In genomic region chr6:143718463-143718862, GRCh38 we compare ENCODE assay signal across 23 cellular contexts.
"Had no signal": no experiment of that assay in that cellular context is flagged by ENCODE, and none has a peak within 500 bp of the region (broad histone marks: within the 10 kb centered on the region; RNA-seq: fewer than 3 reads in every experiment).

No MANE protein-coding gene starts in this region.

- ATAC-seq: esophagus mucosa; gastrocnemius medialis; left cardiac atrium; left lung; lower lobe of right lung; natural killer cell; right cardiac atrium; stimulated activated memory B cell treated with anti-CD40 and anti-IgM and Interleukin-4, amounts not matched to agents 10 μg/mL and 1 μg/mL and 100 μg/mL, for 72 hours; upper lobe of right lung had no signal

- H3K36me3 ChIP-seq: gastrocnemius medialis, left lung, prostate gland, vagina had no signal

- H3K36me3 Mint-ChIP-seq: natural killer cell had no signal

- H3K27me3 Mint-ChIP-seq: stimulated activated memory B cell treated with anti-CD40 and anti-IgM and Interleukin-4, amounts not matched to agents 10 μg/mL and 1 μg/mL and 100 μg/mL, for 72 hours; stimulated activated naive CD8-positive, alpha-beta T cell treated with anti-CD3 and anti-CD28 coated beads, Interleukin-15, Interleukin-2, amounts not matched to agents 100 ng/mL and 50 ng/mL, for 24 hours had no signal

- H3K9me3 Mint-ChIP-seq: natural killer cell; stimulated activated memory B cell treated with anti-CD40 and anti-IgM and Interleukin-4, amounts not matched to agents 10 μg/mL and 1 μg/mL and 100 μg/mL, for 72 hours had no signal

- H2AFZ ChIP-seq: parathyroid adenoma had no signal

- H3K9ac ChIP-seq: parathyroid adenoma had no signal

- H3K27ac Mint-ChIP-seq: natural killer cell; stimulated activated memory B cell treated with anti-CD40 and anti-IgM and Interleukin-4, amounts not matched to agents 10 μg/mL and 1 μg/mL and 100 μg/mL, for 72 hours; stimulated activated naive CD8-positive, alpha-beta T cell treated with anti-CD3 and anti-CD28 coated beads, Interleukin-15, Interleukin-2, amounts not matched to agents 100 ng/mL and 50 ng/mL, for 24 hours had no signal

- H3K4me3 ChIP-seq: dorsolateral prefrontal cortex, gastrocnemius medialis, heart right ventricle, left lung, lower lobe of right lung, prostate gland, skin epidermis, spleen, transverse colon, upper lobe of right lung, vagina had no signal

- H3K9me3 ChIP-seq: gastrocnemius medialis, heart right ventricle, left lung, lower lobe of right lung, prostate gland, spleen, transverse colon, upper lobe of right lung, vagina had no signal

- H3K27ac ChIP-seq: dorsolateral prefrontal cortex, epithelial cell of prostate, gastrocnemius medialis, left lung, lower lobe of right lung, parathyroid adenoma, prostate gland, spleen, transverse colon, upper lobe of right lung, vagina had no signal

- H3K27me3 ChIP-seq: dorsolateral prefrontal cortex, gastrocnemius medialis, heart right ventricle, left lung, spleen, transverse colon, upper lobe of right lung, vagina had no signal

- H3K4me1 Mint-ChIP-seq: stimulated activated memory B cell treated with anti-CD40 and anti-IgM and Interleukin-4, amounts not matched to agents 10 μg/mL and 1 μg/mL and 100 μg/mL, for 72 hours had no signal

- H3K4me1 ChIP-seq: lower lobe of right lung, parathyroid adenoma, prostate gland, transverse colon, upper lobe of right lung, vagina had no signal

- H3K4me3 Mint-ChIP-seq: natural killer cell; stimulated activated memory B cell treated with anti-CD40 and anti-IgM and Interleukin-4, amounts not matched to agents 10 μg/mL and 1 μg/mL and 100 μg/mL, for 72 hours; stimulated activated naive CD8-positive, alpha-beta T cell treated with anti-CD3 and anti-CD28 coated beads, Interleukin-15, Interleukin-2, amounts not matched to agents 100 ng/mL and 50 ng/mL, for 24 hours had no signal

- DNase-seq: dorsolateral prefrontal cortex; effector CD4-positive, alpha-beta T cell; foreskin fibroblast; gastrocnemius medialis; heart right ventricle; hippocampal formation; left cardiac atrium; left lung; lower lobe of right lung; natural killer cell; right cardiac atrium; spleen; stimulated activated CD4-positive, alpha-beta T cell treated with anti-CD3 and anti-CD28 coated beads, Interleukin-4, amount 100 ng/mL, for 4 hours; transverse colon; upper lobe of right lung had no signal
